In genomic region chr7:81604808-81605174, GRCh38 we compare ENCODE assay signal across 19 cellular contexts.
"Had no signal": no experiment of that assay in that cellular context is flagged by ENCODE, and none has a peak within 500 bp of the region (broad histone marks: within the 10 kb centered on the region; RNA-seq: fewer than 3 reads in every experiment).

No MANE protein-coding gene starts in this region.

- H3K4me3 ChIP-seq: lower lobe of right lung, tibial nerve, vagina had no signal

- H3K9me3 ChIP-seq: lower lobe of right lung, tibial nerve, vagina had no signal

- H3K79me2 ChIP-seq: parathyroid adenoma had no signal

- H3K36me3 ChIP-seq: lower lobe of right lung, tibial nerve, vagina had no signal

- H3K4me1 ChIP-seq: lower lobe of right lung, parathyroid adenoma, vagina had no signal

- FAIRE-seq: colon had no signal

- H3K27me3 ChIP-seq: tibial nerve, vagina had no signal

- H2AFZ ChIP-seq: parathyroid adenoma had no signal

- H3K27ac ChIP-seq: lower lobe of right lung, parathyroid adenoma, vagina had no signal

- DNase-seq: activated CD4-positive, alpha-beta T cell treated with anti-CD3 and anti-CD28 coated beads, Interleukin-2, amount 10 ng/mL, durations not matched to agents 24 days and 14 days; activated CD4-positive, CD25-positive, alpha-beta regulatory T cell; activated CD8-positive, alpha-beta memory T cell treated with anti-CD3 and anti-CD28 coated beads, Interleukin-2, amount 50 U/mL, for 48 hours; activated CD8-positive, alpha-beta T cell treated with anti-CD3 and anti-CD28 coated beads, Interleukin-2, amount 10 ng/mL, durations not matched to agents 7 days and 5 days; activated gamma-delta T cell; activated T-cell treated with anti-CD3 and anti-CD28 coated beads, Interleukin-2, amount 50 U/mL, for 72 hours; caudate nucleus; immature natural killer cell; left cardiac atrium; lower lobe of right lung; midbrain; stimulated activated CD4-positive, alpha-beta T cell treated with anti-CD3 and anti-CD28 coated beads, Interleukin-15, amount 100 ng/mL, for 24 hours; stimulated activated CD4-positive, alpha-beta T cell treated with anti-CD3 and anti-CD28 coated beads, Interleukin-4, amount 100 ng/mL, for 24 hours; stimulated activated naive CD4-positive, alpha-beta T cell had no signal

- H3K9ac ChIP-seq: parathyroid adenoma had no signal

- ATAC-seq: activated CD8-positive, alpha-beta T cell treated with anti-CD3 and anti-CD28 coated beads, Interleukin-2, amount 10 ng/mL, durations not matched to agents 7 days and 5 days; activated naive CD4-positive, alpha-beta T cell treated with anti-CD3 and anti-CD28 coated beads, Interleukin-2, amount 50 U/mL, for 72 hours; activated T-cell treated with anti-CD3 and anti-CD28 coated beads, Interleukin-2, amount 50 U/mL, for 72 hours; lower lobe of right lung had no signal
